8 cellular contexts compared by ENCODE assay signal in the genomic region with DNA sequence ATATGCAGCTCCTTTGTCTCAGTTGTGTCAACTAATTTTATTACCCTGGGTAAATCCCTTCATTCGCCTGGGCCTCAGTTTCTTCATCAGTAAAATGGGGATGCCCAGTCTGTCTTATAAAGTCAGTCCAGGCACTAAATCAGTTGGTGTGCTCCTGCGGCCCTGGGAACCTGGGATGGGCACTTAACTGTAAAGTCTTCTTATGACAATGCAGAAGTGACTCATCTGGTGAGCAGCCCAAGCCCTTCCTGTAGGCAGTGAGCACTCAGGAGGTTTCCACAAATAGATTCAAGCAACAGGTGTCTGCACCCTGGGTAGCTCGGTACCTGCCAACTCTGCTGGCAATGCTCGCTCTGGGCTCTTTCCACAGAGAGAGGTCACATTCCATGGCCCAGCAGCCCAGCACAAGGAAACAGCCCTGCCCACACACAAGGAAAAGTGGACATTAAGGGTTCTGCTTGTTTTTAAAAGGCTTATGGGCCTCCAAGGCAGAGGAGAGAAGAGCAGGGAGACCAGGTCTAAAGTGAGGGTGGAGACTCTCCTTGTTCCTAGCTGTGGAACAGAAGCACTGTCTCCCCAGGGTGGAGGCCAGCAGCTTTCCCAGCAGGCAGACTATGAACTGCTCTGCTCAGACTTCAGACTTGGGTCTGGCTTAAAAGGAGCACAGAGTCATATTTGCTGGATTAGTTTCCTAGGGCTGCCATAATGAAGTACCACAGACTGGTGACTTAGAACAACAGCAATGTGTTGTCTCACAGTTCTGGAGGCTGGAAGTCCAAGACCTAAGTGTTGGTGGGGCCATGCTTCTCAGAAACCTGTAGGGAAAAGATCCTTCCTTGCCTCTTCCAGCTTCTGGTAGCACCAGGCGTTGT.
A peak's percentile ranks its signal among the peaks of the same experiment; 100 is the strongest.
DNase-seq lines count a peak whose midpoint lies in the region; ATAC-seq and TF ChIP-seq lines count a peak whose summit lies in the region.

No MANE protein-coding gene starts in this region.

- H3K27ac ChIP-seq in ascending aorta: peak overlapping the region; percentile 4 to 13
- H3K27ac ChIP-seq in naive thymus-derived CD4-positive, alpha-beta T cell (ENCODE audit: low read depth, low read length): no peak overlapping the region

- no peak overlapping the region for H3K4me3 Mint-ChIP-seq in naive thymus-derived CD4-positive, alpha-beta T cell

- H3K4me1 Mint-ChIP-seq in naive thymus-derived CD4-positive, alpha-beta T cell: peaks cover 0 to 2% (median 0%) of the 10 kb centered on the region in 7 donors

- no peaks in the 10 kb centered on the region for H3K9me3 ChIP-seq in ascending aorta
- H3K9me3 ChIP-seq in naive thymus-derived CD4-positive, alpha-beta T cell (ENCODE audit: control insufficient read depth in 2 of 3, low read length in 3 of 3): no peaks in the 10 kb centered on the region

- DNase-seq in Caki2 (ENCODE audit: low read depth) (peak; percentile 90), ascending aorta (ENCODE audit: low spot score in 2 of 2) (no peak), midbrain (lab: John Stamatoyannopoulos, UW) (no peak)
- DNase-seq in naive thymus-derived CD4-positive, alpha-beta T cell: no peak
- DNase-seq in stimulated activated CD4-positive, alpha-beta T cell treated with anti-CD3 and anti-CD28 coated beads, Interleukin-4, amount 100 ng/mL, for 24 hours: no peak
- DNase-seq in effector CD8-positive, alpha-beta T cell (lab: John Stamatoyannopoulos, UW): no peak

- no peaks in the 10 kb centered on the region for H3K36me3 Mint-ChIP-seq in naive thymus-derived CD4-positive, alpha-beta T cell

- intact Hi-C loops in ascending aorta (cut with DNase I): no loop called here
- intact Hi-C loops in naive thymus-derived CD4-positive, alpha-beta T cell (cut with micrococcal nuclease): no loop called here

- H3K27me3 Mint-ChIP-seq in naive thymus-derived CD4-positive, alpha-beta T cell: peaks cover 5 to 25% (median 17%) of the 10 kb centered on the region in 5 donors

- H3K36me3 ChIP-seq in ascending aorta: no peaks in the 10 kb centered on the region
- no peaks in the 10 kb centered on the region for H3K36me3 ChIP-seq in naive thymus-derived CD4-positive, alpha-beta T cell (ENCODE audit: control insufficient read depth in 2 of 3, insufficient read depth in 3 of 3, low read length in 3 of 3)

- no peak for TF ChIP-seq CTCF in ascending aorta (IDR thresholded peaks at IDR 0.05)

- no peak overlapping the region for H3K27ac Mint-ChIP-seq in naive thymus-derived CD4-positive, alpha-beta T cell

- ATAC-seq in GM19467 (IDR thresholded peaks at IDR 0.05; ENCODE audit: unreplicated experiment) (peak; percentile 74), HG03432 (IDR thresholded peaks at IDR 0.05; ENCODE audit: unreplicated experiment) (peak; percentile 98)
- peak; percentile 29 for ATAC-seq in naive thymus-derived CD4-positive, alpha-beta T cell

- H3K27me3 ChIP-seq in ascending aorta: no peaks in the 10 kb centered on the region
- H3K27me3 ChIP-seq in naive thymus-derived CD4-positive, alpha-beta T cell (ENCODE audit: control insufficient read depth in 2 of 2, insufficient read depth in 2 of 2, low read length in 2 of 2): no peaks in the 10 kb centered on the region

- peaks cover 0 to 8% of the 10 kb centered on the region in 2 donors for H3K4me1 ChIP-seq in ascending aorta
- no peaks in the 10 kb centered on the region for H3K4me1 ChIP-seq in naive thymus-derived CD4-positive, alpha-beta T cell (ENCODE audit: control insufficient read depth in 2 of 2, insufficient read depth in 2 of 2, low read length in 2 of 2)

- POLR2A ChIA-PET in naive thymus-derived CD4-positive, alpha-beta T cell (lab: Charles Lee): no interaction called here

- in situ Hi-C loops in Caki2 (cut with HindIII; ENCODE audit: low pct_unique_long_range_greater_than_20kb, low sequenced_read_pairs): no loop called here

- peaks cover 0 to 3% (median 0%) of the 10 kb centered on the region in 11 donors for H3K9me3 Mint-ChIP-seq in naive thymus-derived CD4-positive, alpha-beta T cell

- no peak overlapping the region for H3K4me3 ChIP-seq in ascending aorta
- H3K4me3 ChIP-seq in naive thymus-derived CD4-positive, alpha-beta T cell (ENCODE audit: low read length): no peak overlapping the region

- CTCF ChIA-PET in naive thymus-derived CD4-positive, alpha-beta T cell (lab: Charles Lee): no interaction called here

Comparison
In these comparisons a context has a peak if more than half of its experiments do, and no peak if none do; other contexts are left out.
1. ATAC-seq: peak in every context shown above with its lines; median percentile 98 in HG03432; 74 in GM19467; 29 in naive thymus-derived CD4-positive, alpha-beta T cell.